19 cellular contexts compared by ENCODE assay signal in genomic region chr2:42851740-42852250, GRCh38.
"Had no signal": no experiment of that assay in that cellular context is flagged by ENCODE, and none has a peak within 500 bp of the region (broad histone marks: within the 10 kb centered on the region; RNA-seq: fewer than 3 reads in every experiment).

No MANE protein-coding gene starts in this region.

- H3K27me3 Mint-ChIP-seq: naive B cell; stimulated activated naive CD8-positive, alpha-beta T cell treated with anti-CD3 and anti-CD28 coated beads, Interleukin-15, Interleukin-2, amounts not matched to agents 100 ng/mL and 50 ng/mL, for 24 hours had no signal

- H3K4me1 Mint-ChIP-seq: naive B cell had no signal

- H3K4me3 ChIP-seq: esophagus muscularis mucosa, gastrocnemius medialis, heart right ventricle, lung, ovary, right atrium auricular region, tibial nerve had no signal

- H3K4me3 Mint-ChIP-seq: dendritic cell treated with granulocyte-macrophage colony-stimulating factor and Interleukin-4, amounts not matched to agents 40 ng/mL and 50 ng/mL, for 4 days; effector memory CD8-positive, alpha-beta T cell; naive B cell; neural crest cell; stimulated activated naive CD8-positive, alpha-beta T cell treated with anti-CD3 and anti-CD28 coated beads, Interleukin-15, Interleukin-2, amounts not matched to agents 100 ng/mL and 50 ng/mL, for 24 hours had no signal

- H3K27ac Mint-ChIP-seq: dendritic cell treated with granulocyte-macrophage colony-stimulating factor and Interleukin-4, amounts not matched to agents 40 ng/mL and 50 ng/mL, for 4 days; effector memory CD8-positive, alpha-beta T cell; stimulated activated naive CD8-positive, alpha-beta T cell treated with anti-CD3 and anti-CD28 coated beads, Interleukin-15, Interleukin-2, amounts not matched to agents 100 ng/mL and 50 ng/mL, for 24 hours had no signal

- H3K27me3 ChIP-seq: esophagus muscularis mucosa, gastrocnemius medialis, heart right ventricle, ovary, right atrium auricular region, tibial nerve had no signal

- ATAC-seq: effector memory CD8-positive, alpha-beta T cell; gastrocnemius medialis; heart right ventricle; left ventricle myocardium superior had no signal

- H3K9me3 ChIP-seq: esophagus muscularis mucosa, gastrocnemius medialis, heart right ventricle, ovary, right atrium auricular region, tibial nerve had no signal

- H3K9me3 Mint-ChIP-seq: dendritic cell treated with granulocyte-macrophage colony-stimulating factor and Interleukin-4, amounts not matched to agents 40 ng/mL and 50 ng/mL, for 4 days; effector memory CD8-positive, alpha-beta T cell; naive B cell; neural crest cell; stimulated activated naive CD8-positive, alpha-beta T cell treated with anti-CD3 and anti-CD28 coated beads, Interleukin-15, Interleukin-2, amounts not matched to agents 100 ng/mL and 50 ng/mL, for 24 hours had no signal

- H3K36me3 ChIP-seq: esophagus muscularis mucosa, gastrocnemius medialis, heart right ventricle, ovary, right atrium auricular region, tibial nerve had no signal

- H3K27ac ChIP-seq: epithelial cell of prostate, esophagus muscularis mucosa, gastrocnemius medialis, heart right ventricle, ovary, right atrium auricular region, tibial nerve had no signal

- H3K36me3 Mint-ChIP-seq: naive B cell had no signal

- DNase-seq: effector memory CD8-positive, alpha-beta T cell; gastrocnemius medialis; heart right ventricle; hypothalamus; left ventricle myocardium superior; mesendoderm; naive B cell; nucleus accumbens; small intestine; stimulated activated CD4-positive, alpha-beta T cell treated with anti-CD3 and anti-CD28 coated beads, Interleukin-2, amount 100 ng/mL, for 48 hours had no signal
